22 cellular contexts compared by ENCODE assay signal in the genomic region with DNA sequence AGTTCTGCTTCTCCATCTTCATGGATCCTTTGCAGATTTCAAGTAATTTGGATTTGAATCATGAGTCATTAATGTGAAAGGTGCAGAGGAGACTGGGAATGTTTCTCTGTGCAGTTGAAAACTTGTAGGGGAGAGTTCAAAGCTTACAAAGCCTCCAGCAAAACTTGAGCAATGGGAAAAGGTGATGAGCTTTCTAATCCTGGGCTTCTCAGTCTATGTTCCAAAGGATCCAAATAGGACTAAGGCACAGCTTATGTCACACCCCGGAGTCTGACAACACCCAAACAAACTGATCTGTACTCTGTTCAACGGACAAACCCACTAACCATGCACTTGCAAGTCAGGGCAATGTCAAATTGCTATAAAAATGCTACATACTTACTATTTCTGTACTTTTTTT.
A peak's percentile ranks its signal among the peaks of the same experiment; 100 is the strongest.
DNase-seq lines count a peak whose midpoint lies in the region; ATAC-seq and TF ChIP-seq lines count a peak whose summit lies in the region.
"Had no signal": no experiment of that assay in that cellular context is flagged by ENCODE, and none has a peak within 500 bp of the region (broad histone marks: within the 10 kb centered on the region; RNA-seq: fewer than 3 reads in every experiment).

No MANE protein-coding gene starts in this region.

- H3K9me3 ChIP-seq in adipocyte (ENCODE audit: control insufficient read depth, low read length) (peaks cover 2% of the 10 kb centered on the region), osteoblast (ENCODE audit: low read depth, low read length) (no peaks in the 10 kb centered on the region)
- H3K9me3 ChIP-seq: A549, BLaER1 had no signal

- no peaks in the 10 kb centered on the region; the same call in 2 of the 3 replicates for H3K36me3 Mint-ChIP-seq in GM23338 (ENCODE audit: low read depth)
- no peaks in the 10 kb centered on the region for H3K36me3 Mint-ChIP-seq in stimulated activated memory B cell treated with anti-CD40 and anti-IgM and Interleukin-4, amounts not matched to agents 10 μg/mL and 1 μg/mL and 100 μg/mL, for 72 hours
- H3K36me3 Mint-ChIP-seq: CD4-positive, alpha-beta memory T cell had no signal

- peak overlapping the region; percentile 78 for H3K9ac ChIP-seq in adipocyte (ENCODE audit: low read length)
- H3K9ac ChIP-seq: BLaER1 had no signal

- H3K4me2 ChIP-seq in GM23338 (no peak overlapping the region), osteoblast (ENCODE audit: insufficient read depth, low read length) (no peak overlapping the region)
- H3K4me2 ChIP-seq: A549, BLaER1 had no signal

- H3K79me2 ChIP-seq in GM23338 (replicated peaks; ENCODE audit: insufficient read depth) = no peaks in the 10 kb centered on the region
- no peaks in the 10 kb centered on the region for H3K79me2 ChIP-seq in osteoblast (ENCODE audit: insufficient read depth, low read length)

- H3K4me1 ChIP-seq in GM23338 (ENCODE audit: insufficient read depth) = no peaks in the 10 kb centered on the region
- peaks cover 26% of the 10 kb centered on the region for H3K4me1 ChIP-seq in adipocyte (ENCODE audit: control insufficient read depth, insufficient read depth, low read length)
- no peaks in the 10 kb centered on the region for H3K4me1 ChIP-seq in foreskin keratinocyte
- peaks cover 2% of the 10 kb centered on the region for H3K4me1 ChIP-seq in osteoblast (ENCODE audit: insufficient read depth, low read length)
- H3K4me1 ChIP-seq: A549, BLaER1 had no signal

- H4K20me1 ChIP-seq in GM23338 (replicated peaks; ENCODE audit: insufficient read depth) = no peaks in the 10 kb centered on the region
- H4K20me1 ChIP-seq in osteoblast (ENCODE audit: insufficient read depth, low read length) = no peaks in the 10 kb centered on the region
- H4K20me1 ChIP-seq: BLaER1 had no signal

- H3K9me2 ChIP-seq in GM23338 (ENCODE audit: insufficient read depth) = no peaks in the 10 kb centered on the region

- peak overlapping the region; percentile 94 for H2AFZ ChIP-seq in GM23338
- H2AFZ ChIP-seq in osteoblast (ENCODE audit: low read length) = peak overlapping the region; percentile 11

- H3K27ac Mint-ChIP-seq in GM23338 = no peak overlapping the region
- H3K27ac Mint-ChIP-seq in stimulated activated memory B cell treated with anti-CD40 and anti-IgM and Interleukin-4, amounts not matched to agents 10 μg/mL and 1 μg/mL and 100 μg/mL, for 72 hours = no peak overlapping the region

- no peak for TF ChIP-seq CTCF in GM23338 (conservative IDR thresholded peaks at IDR 0.05; ENCODE audit: low read depth in 2 of 2)
- TF ChIP-seq CTCF in foreskin keratinocyte (conservative IDR thresholded peaks at IDR 0.05) = no peak
- no peak for TF ChIP-seq CTCF in osteoblast (IDR thresholded peaks at IDR 0.05; ENCODE audit: extremely low read depth, low read depth, low read length)

- DNase-seq in GM23338 (ENCODE audit: low spot score) (no peak), adipocyte (ENCODE audit: low read depth) (no peak), foreskin keratinocyte (peak in 1 of 2 donors; percentile 43), osteoblast (ENCODE audit: insufficient read length, low spot score, missing footprints) (no peak), NCI-H1436 treated with DMSO at 0.1 percent for 48 hours (lab: John Stamatoyannopoulos, UW) (no peak), SKM-1 treated with dmso at 0.1 percent for 144 hours (lab: John Stamatoyannopoulos, UW; ENCODE audit: unreplicated experiment) (no peak)
- DNase-seq: Calu3; CD4-positive, alpha-beta memory T cell; EL; KG1; NCI-H1417 treated with DMSO at 0.1 percent for 48 hours; NCI-H1930; NCI-H345; NCI-H524 treated with DMSO at 0.1 percent for 48 hours had no signal

- H3K9me3 Mint-ChIP-seq in GM23338 = peaks cover 3% of the 10 kb centered on the region; the same call in 1 of the 3 replicates
- peaks cover 3% of the 10 kb centered on the region for H3K9me3 Mint-ChIP-seq in stimulated activated memory B cell treated with anti-CD40 and anti-IgM and Interleukin-4, amounts not matched to agents 10 μg/mL and 1 μg/mL and 100 μg/mL, for 72 hours

- H3K27me3 ChIP-seq in GM23338 (ENCODE audit: insufficient read depth) (no peaks in the 10 kb centered on the region), adipocyte (replicated peaks; ENCODE audit: control insufficient read depth, insufficient read depth, low read length) (no peaks in the 10 kb centered on the region), foreskin keratinocyte (no peaks in the 10 kb centered on the region), osteoblast (ENCODE audit: insufficient read depth, low read length) (no peaks in the 10 kb centered on the region)
- H3K27me3 ChIP-seq: BLaER1 had no signal

- no peaks in the 10 kb centered on the region for H3F3A ChIP-seq in GM23338 (replicated peaks; ENCODE audit: low read depth)

- no peak overlapping the region for H3K4me3 Mint-ChIP-seq in GM23338
- no peak overlapping the region for H3K4me3 Mint-ChIP-seq in stimulated activated memory B cell treated with anti-CD40 and anti-IgM and Interleukin-4, amounts not matched to agents 10 μg/mL and 1 μg/mL and 100 μg/mL, for 72 hours
- H3K4me3 Mint-ChIP-seq: CD4-positive, alpha-beta memory T cell had no signal

- no peak for ATAC-seq in GM23338
- ATAC-seq in foreskin keratinocyte = peak; percentile 12
- no peak for ATAC-seq in stimulated activated memory B cell treated with anti-CD40 and anti-IgM and Interleukin-4, amounts not matched to agents 10 μg/mL and 1 μg/mL and 100 μg/mL, for 72 hours
- ATAC-seq in HG03159 (IDR thresholded peaks at IDR 0.05; ENCODE audit: unreplicated experiment) = no peak
- ATAC-seq: A549, GM12878, HCT116, Panc1, Right ventricle myocardium inferior had no signal

- H3K4me1 Mint-ChIP-seq in GM23338 = peaks cover 9% of the 10 kb centered on the region
- H3K4me1 Mint-ChIP-seq in stimulated activated memory B cell treated with anti-CD40 and anti-IgM and Interleukin-4, amounts not matched to agents 10 μg/mL and 1 μg/mL and 100 μg/mL, for 72 hours = peaks cover 11% of the 10 kb centered on the region

- no peak overlapping the region for H3K4me3 ChIP-seq in GM23338
- no peak overlapping the region for H3K4me3 ChIP-seq in adipocyte (ENCODE audit: low read length)
- no peak overlapping the region for H3K4me3 ChIP-seq in osteoblast (ENCODE audit: insufficient read depth, low read length)
- H3K4me3 ChIP-seq: A549, BLaER1, GM12878 had no signal

- H3K27ac ChIP-seq in GM23338 (ENCODE audit: low read depth) (no peak overlapping the region), foreskin keratinocyte (no peak overlapping the region), osteoblast (ENCODE audit: low read depth, low read length) (no peak overlapping the region)
- H3K27ac ChIP-seq: A549, BLaER1 had no signal

- H3K36me3 ChIP-seq in GM23338 (ENCODE audit: insufficient read depth) (no peaks in the 10 kb centered on the region), adipocyte (ENCODE audit: control insufficient read depth, insufficient read depth, low read length, severe bottlenecking) (no peaks in the 10 kb centered on the region), osteoblast (ENCODE audit: insufficient read depth, low read length) (no peaks in the 10 kb centered on the region)
- H3K36me3 ChIP-seq: BLaER1 had no signal

- H3K27me3 Mint-ChIP-seq in GM23338 (ENCODE audit: insufficient read depth, low read depth, poor library complexity) = no peaks in the 10 kb centered on the region
- H3K27me3 Mint-ChIP-seq in stimulated activated memory B cell treated with anti-CD40 and anti-IgM and Interleukin-4, amounts not matched to agents 10 μg/mL and 1 μg/mL and 100 μg/mL, for 72 hours = no peaks in the 10 kb centered on the region
- H3K27me3 Mint-ChIP-seq: CD4-positive, alpha-beta memory T cell had no signal

TF ChIP-seq in GM23338, 12 proteins besides CTCF, POLR2A, EP300 and RAD21 (continues in another document):
- TF ChIP-seq JUNB (IDR thresholded peaks at IDR 0.05; ENCODE audit: unreplicated experiment) = no peak
- TF ChIP-seq, protein P1, sequence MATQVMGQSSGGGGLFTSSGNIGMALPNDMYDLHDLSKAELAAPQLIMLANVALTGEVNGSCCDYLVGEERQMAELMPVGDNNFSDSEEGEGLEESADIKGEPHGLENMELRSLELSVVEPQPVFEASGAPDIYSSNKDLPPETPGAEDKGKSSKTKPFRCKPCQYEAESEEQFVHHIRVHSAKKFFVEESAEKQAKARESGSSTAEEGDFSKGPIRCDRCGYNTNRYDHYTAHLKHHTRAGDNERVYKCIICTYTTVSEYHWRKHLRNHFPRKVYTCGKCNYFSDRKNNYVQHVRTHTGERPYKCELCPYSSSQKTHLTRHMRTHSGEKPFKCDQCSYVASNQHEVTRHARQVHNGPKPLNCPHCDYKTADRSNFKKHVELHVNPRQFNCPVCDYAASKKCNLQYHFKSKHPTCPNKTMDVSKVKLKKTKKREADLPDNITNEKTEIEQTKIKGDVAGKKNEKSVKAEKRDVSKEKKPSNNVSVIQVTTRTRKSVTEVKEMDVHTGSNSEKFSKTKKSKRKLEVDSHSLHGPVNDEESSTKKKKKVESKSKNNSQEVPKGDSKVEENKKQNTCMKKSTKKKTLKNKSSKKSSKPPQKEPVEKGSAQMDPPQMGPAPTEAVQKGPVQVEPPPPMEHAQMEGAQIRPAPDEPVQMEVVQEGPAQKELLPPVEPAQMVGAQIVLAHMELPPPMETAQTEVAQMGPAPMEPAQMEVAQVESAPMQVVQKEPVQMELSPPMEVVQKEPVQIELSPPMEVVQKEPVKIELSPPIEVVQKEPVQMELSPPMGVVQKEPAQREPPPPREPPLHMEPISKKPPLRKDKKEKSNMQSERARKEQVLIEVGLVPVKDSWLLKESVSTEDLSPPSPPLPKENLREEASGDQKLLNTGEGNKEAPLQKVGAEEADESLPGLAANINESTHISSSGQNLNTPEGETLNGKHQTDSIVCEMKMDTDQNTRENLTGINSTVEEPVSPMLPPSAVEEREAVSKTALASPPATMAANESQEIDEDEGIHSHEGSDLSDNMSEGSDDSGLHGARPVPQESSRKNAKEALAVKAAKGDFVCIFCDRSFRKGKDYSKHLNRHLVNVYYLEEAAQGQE (IDR thresholded peaks at IDR 0.05; ENCODE audit: unreplicated experiment) = no peak
- TF ChIP-seq EZH2phosphoT487 (IDR thresholded peaks at IDR 0.05; ENCODE audit: unreplicated experiment) = no peak
